In the genomic region with DNA sequence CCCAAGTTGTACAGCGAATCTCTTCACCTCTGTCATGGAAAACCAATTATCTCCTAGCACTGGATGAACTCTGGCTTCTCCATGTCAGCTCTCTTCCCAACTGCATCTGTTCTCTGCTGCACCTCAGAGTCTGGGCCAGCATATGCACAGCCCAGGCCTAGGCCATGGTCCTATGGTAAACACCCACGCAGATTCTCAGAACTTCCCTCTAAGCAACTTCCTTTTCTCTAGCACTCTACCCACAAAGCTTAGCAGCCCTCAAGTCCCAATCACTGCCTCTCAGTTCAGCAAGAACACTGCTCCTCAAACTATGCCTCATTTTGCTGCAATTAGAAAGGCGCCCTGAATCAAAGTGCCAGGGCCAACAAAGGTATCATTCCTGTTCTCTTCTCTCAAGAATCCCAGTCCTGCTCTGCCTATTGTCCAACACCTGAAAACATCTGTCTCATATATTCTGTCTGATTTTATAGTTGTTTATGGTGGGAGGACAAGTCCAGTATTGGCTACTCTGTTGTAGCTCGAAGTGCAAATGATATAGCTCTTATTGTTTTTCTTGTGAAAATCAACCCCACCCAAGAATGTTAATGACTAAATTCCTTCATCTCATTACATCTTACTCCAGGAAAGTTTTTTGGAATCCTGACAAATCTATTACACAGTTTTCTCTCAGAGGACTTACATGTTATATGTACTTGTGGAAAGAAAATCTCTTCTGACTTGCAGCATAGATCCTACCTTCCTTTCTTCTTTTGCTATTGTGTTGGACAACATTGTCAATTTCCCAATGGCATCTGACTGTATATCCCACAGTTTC, we compare ENCODE assay signal across 13 cellular contexts.
DNase-seq lines count a peak whose midpoint lies in the region; ATAC-seq and TF ChIP-seq lines count a peak whose summit lies in the region.
"Had no signal": no experiment of that assay in that cellular context is flagged by ENCODE, and none has a peak within 500 bp of the region (broad histone marks: within the 10 kb centered on the region; RNA-seq: fewer than 3 reads in every experiment).

No MANE protein-coding gene starts in this region.

- no peak for TF ChIP-seq CTCF in psoas muscle (IDR thresholded peaks at IDR 0.05)
- TF ChIP-seq CTCF in CD4-positive, alpha-beta T cell (IDR thresholded peaks at IDR 0.05) = no peak

- no peaks in the 10 kb centered on the region for H3K4me1 ChIP-seq in psoas muscle

- no peaks in the 10 kb centered on the region for H3K4me1 Mint-ChIP-seq in activated CD4-positive, alpha-beta memory T cell treated with anti-CD3 and anti-CD28 coated beads for 36 hours (ENCODE audit: low read depth)
- no peaks in the 10 kb centered on the region for H3K4me1 Mint-ChIP-seq in CD4-positive, alpha-beta T cell (ENCODE audit: low read depth)

- no peaks in the 10 kb centered on the region for H3K36me3 Mint-ChIP-seq in activated CD4-positive, alpha-beta memory T cell treated with anti-CD3 and anti-CD28 coated beads for 36 hours
- H3K36me3 Mint-ChIP-seq in CD4-positive, alpha-beta T cell (ENCODE audit: low read depth) = no peaks in the 10 kb centered on the region
- H3K36me3 Mint-ChIP-seq: CD8-positive, alpha-beta T cell had no signal

- H3K27me3 Mint-ChIP-seq in activated CD4-positive, alpha-beta memory T cell treated with anti-CD3 and anti-CD28 coated beads for 36 hours = peaks cover 19% of the 10 kb centered on the region
- peaks cover 37% of the 10 kb centered on the region for H3K27me3 Mint-ChIP-seq in CD4-positive, alpha-beta T cell

- no peak overlapping the region for H3K4me3 ChIP-seq in psoas muscle

- no peaks in the 10 kb centered on the region for H3K9me3 ChIP-seq in psoas muscle
- no peaks in the 10 kb centered on the region for H3K9me3 ChIP-seq in CD4-positive, alpha-beta T cell (ENCODE audit: control insufficient read depth, low read length)

- no peaks in the 10 kb centered on the region for H3K9me3 Mint-ChIP-seq in activated CD4-positive, alpha-beta memory T cell treated with anti-CD3 and anti-CD28 coated beads for 36 hours
- H3K9me3 Mint-ChIP-seq in CD4-positive, alpha-beta T cell = peaks cover 10% of the 10 kb centered on the region
- H3K9me3 Mint-ChIP-seq: T-helper 1 cell treated with Interleukin-12 subunit alpha and Interleukin-12 subunit beta and Interleukin-4 antibody, amounts not matched to agents 30 μg/mL and 1 μg/mL, for 36 hours had no signal

- DNase-seq in globus pallidus (ENCODE audit: low spot score) (peak; percentile 12), psoas muscle (no peak), left lobe of liver (ENCODE audit: low spot score) (no peak)
- no peak for DNase-seq in activated CD4-positive, alpha-beta memory T cell treated with anti-CD3 and anti-CD28 coated beads for 36 hours
- DNase-seq in CD4-positive, alpha-beta T cell = no peak
- DNase-seq: caudate nucleus; CD8-positive, alpha-beta T cell; mammary epithelial cell; NCI-H510A treated with DMSO at 0.1 percent for 48 hours had no signal

- intact Hi-C loops in activated CD4-positive, alpha-beta memory T cell treated with anti-CD3 and anti-CD28 coated beads for 36 hours (cut with micrococcal nuclease) = no loop called here
- intact Hi-C loops in psoas muscle (cut with DNase I) = no loop called here
- intact Hi-C loops in CD4-positive, alpha-beta T cell (cut with DNase I, micrococcal nuclease) = no loop called here

- WGBS in psoas muscle, 3 donors = 75 to 77% (median 77%) methylated on average over 4 of the region's 4 CpGs

- ATAC-seq in GM18517 (IDR thresholded peaks at IDR 0.05; ENCODE audit: unreplicated experiment) (peak; percentile 96), GM21526 (IDR thresholded peaks at IDR 0.05; ENCODE audit: low FRiP score, unreplicated experiment) (peak; percentile 99), HG03342 (IDR thresholded peaks at IDR 0.05; ENCODE audit: unreplicated experiment) (peak; percentile 90), psoas muscle (no peak), left lobe of liver (no peak)
- no peak for ATAC-seq in CD4-positive, alpha-beta T cell (ENCODE audit: poor library complexity)
- ATAC-seq: CD8-positive, alpha-beta T cell had no signal

- CTCF ChIA-PET in activated CD4-positive, alpha-beta memory T cell treated with anti-CD3 and anti-CD28 coated beads for 36 hours (lab: Charles Lee) = no interaction called here
- CTCF ChIA-PET in CD4-positive, alpha-beta T cell (lab: Charles Lee) = no interaction called here

- H3K27ac Mint-ChIP-seq in activated CD4-positive, alpha-beta memory T cell treated with anti-CD3 and anti-CD28 coated beads for 36 hours = no peak overlapping the region
- H3K27ac Mint-ChIP-seq in CD4-positive, alpha-beta T cell = no peak overlapping the region
- H3K27ac Mint-ChIP-seq: CD8-positive, alpha-beta T cell; T-helper 1 cell treated with Interleukin-12 subunit alpha and Interleukin-12 subunit beta and Interleukin-4 antibody, amounts not matched to agents 30 μg/mL and 1 μg/mL, for 36 hours had no signal

- H3K27me3 ChIP-seq in psoas muscle (ENCODE audit: insufficient read depth in 3 of 3, low read length in 2 of 3) = peaks cover 0 to 2% (median 0%) of the 10 kb centered on the region in 3 donors
- peaks cover 9% of the 10 kb centered on the region for H3K27me3 ChIP-seq in CD4-positive, alpha-beta T cell (ENCODE audit: control insufficient read depth, insufficient read depth, low read length)

- H3K4me3 Mint-ChIP-seq in activated CD4-positive, alpha-beta memory T cell treated with anti-CD3 and anti-CD28 coated beads for 36 hours = no peak overlapping the region
- H3K4me3 Mint-ChIP-seq in CD4-positive, alpha-beta T cell = no peak overlapping the region
- H3K4me3 Mint-ChIP-seq: CD8-positive, alpha-beta T cell; T-helper 1 cell treated with Interleukin-12 subunit alpha and Interleukin-12 subunit beta and Interleukin-4 antibody, amounts not matched to agents 30 μg/mL and 1 μg/mL, for 36 hours had no signal

- H3K36me3 ChIP-seq in psoas muscle (ENCODE audit: insufficient read depth in 1 of 2, low read depth in 1 of 2) = no peaks in the 10 kb centered on the region

- H3K27ac ChIP-seq in psoas muscle = no peak overlapping the region
- no peak overlapping the region for H3K27ac ChIP-seq in CD4-positive, alpha-beta T cell (ENCODE audit: low read depth, low read length)

- POLR2A ChIA-PET in activated CD4-positive, alpha-beta memory T cell treated with anti-CD3 and anti-CD28 coated beads for 36 hours (lab: Charles Lee) = no interaction called here
- POLR2A ChIA-PET in CD4-positive, alpha-beta T cell (lab: Charles Lee) = no interaction called here

Comparison
In these comparisons a context has a peak if more than half of its experiments do, and no peak if none do; other contexts are left out.
1. ATAC-seq: peak in GM18517 (single experiment), GM21526 (single experiment) and HG03342 (single experiment); none in psoas muscle (0 of 4), left lobe of liver (single experiment) and CD4-positive, alpha-beta T cell (single experiment).